ENCODE assay signal across 9 cellular contexts in genomic region chr19:38316477-38317067, GRCh38. TPM values are rescaled to one million over a fixed set of nuclear protein-coding genes. Genes with fewer than 3 reads are reported as not detected.
DNase-seq lines count a peak whose midpoint lies in the region; ATAC-seq and TF ChIP-seq lines count a peak whose summit lies in the region.
"Had no signal": no experiment of that assay in that cellular context is flagged by ENCODE, and none has a peak within 500 bp of the region (broad histone marks: within the 10 kb centered on the region; RNA-seq: fewer than 3 reads in every experiment).

No MANE protein-coding gene starts in this region.

- H3K27ac Mint-ChIP-seq in chondrocyte (ENCODE audit: unreplicated experiment) (peak overlapping the region; percentile 93), nephron (peak overlapping the region; percentile 74 to 95 (median 87))

- H3K4me3 Mint-ChIP-seq in chondrocyte (ENCODE audit: unreplicated experiment) (peak overlapping the region; percentile 91), nephron (peak overlapping the region; percentile 85 to 92 (median 90))

- H3K27me3 Mint-ChIP-seq in chondrocyte (ENCODE audit: low read depth) (no peaks in the 10 kb centered on the region), nephron (ENCODE audit: low read depth) (peaks cover 41% of the 10 kb centered on the region)

- TF ChIP-seq CTCF in GM12875 (IDR thresholded peaks at IDR 0.05; ENCODE audit: borderline replicate concordance, insufficient read depth, low read depth, low read length): no peak
- TF ChIP-seq CTCF in chondrocyte (IDR thresholded peaks at IDR 0.05): no peak
- no peak for TF ChIP-seq CTCF in nephron (IDR thresholded peaks at IDR 0.05; ENCODE audit: unreplicated experiment in 3 of 3)
- TF ChIP-seq CTCF in omental fat pad (IDR thresholded peaks at IDR 0.05): no peak

- DNase-seq in Kasumi-1 (lab: John Stamatoyannopoulos, UW): peak; percentile 59 to 72
- DNase-seq in chondrocyte (ENCODE audit: low spot score): no peak
- DNase-seq in omental fat pad (ENCODE audit: low spot score): no peak

- peaks cover 52% of the 10 kb centered on the region for H3K4me1 Mint-ChIP-seq in chondrocyte (ENCODE audit: low read depth)
- peaks cover 2% of the 10 kb centered on the region for H3K4me1 Mint-ChIP-seq in nephron

- no peaks in the 10 kb centered on the region for H3K9me3 Mint-ChIP-seq in chondrocyte (ENCODE audit: low read depth)
- H3K9me3 Mint-ChIP-seq in nephron: no peaks in the 10 kb centered on the region

- H3K36me3 Mint-ChIP-seq in chondrocyte (ENCODE audit: low read depth): no peaks in the 10 kb centered on the region
- no peaks in the 10 kb centered on the region for H3K36me3 Mint-ChIP-seq in nephron (ENCODE audit: low read depth)

- ATAC-seq in HG02870 (IDR thresholded peaks at IDR 0.05; ENCODE audit: unreplicated experiment) (no peak), omental fat pad (ENCODE audit: low FRiP score) (no peak), GM18870 (IDR thresholded peaks at IDR 0.05; ENCODE audit: unreplicated experiment) (no peak), GM21619 (IDR thresholded peaks at IDR 0.05; ENCODE audit: unreplicated experiment) (no peak)

- peak overlapping the region; percentile 57 for H3K4me3 ChIP-seq in GM12875 (ENCODE audit: low read depth, low read length)

RNA-seq across cellular contexts. Expression of gene YIF1B, which starts 0.8 kb away (rescaled TPM):
- total RNA-seq in chondrocyte (93.3 to 101 TPM (median 97.8 TPM) in 3 replicates), omental fat pad (10 to 100 TPM; 26.2 to 52.8 (median 31.4) TPM)

RNA-seq across cellular contexts. Expression of gene KCNK6, which starts 3.1 kb away (rescaled TPM):
- 22.0 to 30.9 TPM (median 29.2 TPM) in 3 replicates for total RNA-seq in chondrocyte
- total RNA-seq in omental fat pad: 10 to 100 TPM in 1 of 4 donors, 1 to 10 TPM in 3; 4.1 to 11.4 (median 7.2) TPM

RNA-seq across cellular contexts. Expression of gene C19orf33, which starts 12.5 kb away (rescaled TPM):
- total RNA-seq in chondrocyte (2.0 to 5.2 TPM (median 2.0 TPM) in 3 replicates), omental fat pad (10 to 100 TPM; 28.8 to 76.9 (median 47.2) TPM)
- total RNA-seq: RPMI7951 had no signal

RNA-seq across cellular contexts. Expression of gene CATSPERG, which starts 19.1 kb away (rescaled TPM):
- total RNA-seq in chondrocyte: 3.9 to 7.6 TPM (median 5.3 TPM) in 3 replicates
- 1 to 10 TPM; 2.8 to 6.6 (median 4.3) TPM for total RNA-seq in omental fat pad
- total RNA-seq: RPMI7951 had no signal

RNA-seq across cellular contexts. Expression of gene SPINT2, which starts 52.2 kb away (rescaled TPM):
- 21.3 to 28.0 TPM (median 26.4 TPM) in 3 replicates for total RNA-seq in chondrocyte
- total RNA-seq in omental fat pad: 10 to 100 TPM; 14.3 to 30.6 (median 24.0) TPM

Comparison
In these comparisons a context has a peak if more than half of its experiments do, and no peak if none do; other contexts are left out.
1. DNase-seq: peak in Kasumi-1 (2 of 2); none in chondrocyte (single experiment) and omental fat pad (single experiment).